In genomic region chr5:45748511-45748910, GRCh38 we compare ENCODE assay signal across 5 cellular contexts. TPM values are rescaled to one million over a fixed set of nuclear protein-coding genes. Genes with fewer than 3 reads are reported as not detected.
"Had no signal": no experiment of that assay in that cellular context is flagged by ENCODE, and none has a peak within 500 bp of the region (broad histone marks: within the 10 kb centered on the region; RNA-seq: fewer than 3 reads in every experiment).

No MANE protein-coding gene starts in this region.

RNA-seq across cellular contexts. Expression of gene HCN1, which starts 52.3 kb away (rescaled TPM):
- total RNA-seq: M059J, PC-3, Right ventricle myocardium inferior, RPMI7951, SJSA1 had no signal
